ENCODE assay signal across 20 cellular contexts in the genomic region with DNA sequence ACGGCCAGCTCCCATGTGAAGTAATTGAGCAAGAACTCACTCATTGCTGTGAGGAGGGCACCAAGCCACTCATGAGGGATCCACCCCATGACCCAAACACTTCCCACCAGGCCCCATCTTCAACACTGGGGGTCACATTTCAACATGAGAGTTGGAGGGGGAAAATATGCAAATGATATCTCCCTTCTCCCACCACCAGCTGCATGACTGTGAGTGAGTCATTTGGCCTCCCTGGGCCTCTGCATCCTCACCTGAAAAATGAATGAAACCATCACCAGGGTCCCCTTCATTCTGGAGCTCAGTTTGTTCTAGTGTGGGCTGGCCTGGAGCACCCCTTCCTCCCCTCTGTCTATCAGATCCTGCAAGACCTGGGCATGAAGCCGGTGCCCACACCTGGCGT. TPM values are rescaled to one million over a fixed set of nuclear protein-coding genes. Genes with fewer than 3 reads are reported as not detected.
DNase-seq lines count a peak whose midpoint lies in the region; ATAC-seq and TF ChIP-seq lines count a peak whose summit lies in the region.
"Had no signal": no experiment of that assay in that cellular context is flagged by ENCODE, and none has a peak within 500 bp of the region (broad histone marks: within the 10 kb centered on the region; RNA-seq: fewer than 3 reads in every experiment).

No MANE protein-coding gene starts in this region.

- no peak for TF ChIP-seq CTCF in BE2C (IDR thresholded peaks at IDR 0.05; ENCODE audit: low read depth, low read length)
- no peak for TF ChIP-seq CTCF in GM23338 (conservative IDR thresholded peaks at IDR 0.05; ENCODE audit: low read depth in 2 of 2)

- H3K4me3 ChIP-seq in right cardiac atrium (ENCODE audit: low read length) (no peak overlapping the region), BE2C (ENCODE audit: low read depth, low read length) (no peak overlapping the region), GM23338 (no peak overlapping the region)
- H3K4me3 ChIP-seq: HAP-1 had no signal

- no peak overlapping the region for H3K4me2 ChIP-seq in GM23338

- H4K20me1 ChIP-seq in GM23338 (replicated peaks; ENCODE audit: insufficient read depth) = no peaks in the 10 kb centered on the region

- no peak for ATAC-seq in Right ventricle myocardium inferior
- no peak for ATAC-seq in right cardiac atrium
- no peak for ATAC-seq in GM23338
- ATAC-seq: CD8-positive, alpha-beta T cell had no signal

- H3K4me1 Mint-ChIP-seq in GM23338 = no peaks in the 10 kb centered on the region
- H3K4me1 Mint-ChIP-seq: CD4-positive, CD25-positive, alpha-beta regulatory T cell had no signal

- peaks cover 10% of the 10 kb centered on the region for H3K27me3 Mint-ChIP-seq in GM23338 (ENCODE audit: insufficient read depth, low read depth, poor library complexity)

- peak; percentile 19 for DNase-seq in DMS 273 (lab: John Stamatoyannopoulos, UW; ENCODE audit: unreplicated experiment)
- no peak for DNase-seq in DMS 273 treated with DMSO at 0.1 percent for 48 hours (lab: John Stamatoyannopoulos, UW)
- DNase-seq in Right ventricle myocardium inferior (ENCODE audit: missing footprints) = peak; percentile 14
- no peak for DNase-seq in right cardiac atrium
- DNase-seq in BE2C = no peak
- DNase-seq in GM23338 (ENCODE audit: low spot score) = no peak
- DNase-seq: AML-193; Caco-2; CD4-positive, CD25-positive, alpha-beta regulatory T cell; CD8-positive, alpha-beta T cell; DMS53; DMS79 treated with DMSO at 0.1 percent for 48 hours; GF-D8; GOT3 had no signal

- no peaks in the 10 kb centered on the region for H3K27me3 ChIP-seq in right cardiac atrium (ENCODE audit: control insufficient read depth, insufficient read depth)
- H3K27me3 ChIP-seq in BE2C = no peaks in the 10 kb centered on the region
- H3K27me3 ChIP-seq in GM23338 (ENCODE audit: insufficient read depth) = no peaks in the 10 kb centered on the region

- no peaks in the 10 kb centered on the region for H3K79me2 ChIP-seq in GM23338 (replicated peaks; ENCODE audit: insufficient read depth)

- intact Hi-C loops in Right ventricle myocardium inferior (cut with DNase I) (no loop called here), right cardiac atrium (cut with DNase I) (no loop called here)

- no peaks in the 10 kb centered on the region for H3F3A ChIP-seq in GM23338 (replicated peaks; ENCODE audit: low read depth)

- H3K9me3 ChIP-seq in right cardiac atrium (ENCODE audit: control insufficient read depth, low read length) = no peaks in the 10 kb centered on the region
- H3K9me3 ChIP-seq in BE2C = no peaks in the 10 kb centered on the region
- H3K9me3 ChIP-seq: Caco-2, HAP-1 had no signal

- H3K27ac ChIP-seq in right cardiac atrium (ENCODE audit: low read length) = no peak overlapping the region
- H3K27ac ChIP-seq in cingulate gyrus (ENCODE audit: low read depth, low read length) = peak overlapping the region; percentile 69
- H3K27ac ChIP-seq in temporal lobe (ENCODE audit: low read depth, low read length) = peak overlapping the region; percentile 40
- H3K27ac ChIP-seq in GM23338 (ENCODE audit: low read depth) = no peak overlapping the region
- H3K27ac ChIP-seq: 22Rv1, C4-2B had no signal

- H3K36me3 Mint-ChIP-seq in GM23338 (ENCODE audit: low read depth) = no peaks in the 10 kb centered on the region
- H3K36me3 Mint-ChIP-seq: CD4-positive, CD25-positive, alpha-beta regulatory T cell; CD8-positive, alpha-beta T cell had no signal

- no peaks in the 10 kb centered on the region for H3K9me3 Mint-ChIP-seq in GM23338
- H3K9me3 Mint-ChIP-seq: CD8-positive, alpha-beta T cell had no signal

- H3K4me1 ChIP-seq in right cardiac atrium (ENCODE audit: control insufficient read depth, insufficient read depth, low read length) (no peaks in the 10 kb centered on the region), BE2C (no peaks in the 10 kb centered on the region), GM23338 (ENCODE audit: insufficient read depth) (no peaks in the 10 kb centered on the region)
- H3K4me1 ChIP-seq: Caco-2 had no signal

- WGBS in right cardiac atrium = 88% methylated on average over 3 of the region's 3 CpGs

- no peaks in the 10 kb centered on the region for H3K9me2 ChIP-seq in GM23338 (ENCODE audit: insufficient read depth)

- no peak overlapping the region for H2AFZ ChIP-seq in GM23338

- H3K4me3 Mint-ChIP-seq in GM23338 = no peak overlapping the region
- H3K4me3 Mint-ChIP-seq: CD4-positive, CD25-positive, alpha-beta regulatory T cell; CD8-positive, alpha-beta T cell had no signal

- H3K36me3 ChIP-seq in BE2C (no peaks in the 10 kb centered on the region), GM23338 (ENCODE audit: insufficient read depth) (no peaks in the 10 kb centered on the region)
- H3K36me3 ChIP-seq: HAP-1 had no signal

- no peak overlapping the region for H3K27ac Mint-ChIP-seq in GM23338
- H3K27ac Mint-ChIP-seq: CD4-positive, CD25-positive, alpha-beta regulatory T cell; CD8-positive, alpha-beta T cell had no signal

TF ChIP-seq in GM23338, 12 proteins besides CTCF, POLR2A, EP300 and RAD21 (continues in another document):
- TF ChIP-seq, protein P1, sequence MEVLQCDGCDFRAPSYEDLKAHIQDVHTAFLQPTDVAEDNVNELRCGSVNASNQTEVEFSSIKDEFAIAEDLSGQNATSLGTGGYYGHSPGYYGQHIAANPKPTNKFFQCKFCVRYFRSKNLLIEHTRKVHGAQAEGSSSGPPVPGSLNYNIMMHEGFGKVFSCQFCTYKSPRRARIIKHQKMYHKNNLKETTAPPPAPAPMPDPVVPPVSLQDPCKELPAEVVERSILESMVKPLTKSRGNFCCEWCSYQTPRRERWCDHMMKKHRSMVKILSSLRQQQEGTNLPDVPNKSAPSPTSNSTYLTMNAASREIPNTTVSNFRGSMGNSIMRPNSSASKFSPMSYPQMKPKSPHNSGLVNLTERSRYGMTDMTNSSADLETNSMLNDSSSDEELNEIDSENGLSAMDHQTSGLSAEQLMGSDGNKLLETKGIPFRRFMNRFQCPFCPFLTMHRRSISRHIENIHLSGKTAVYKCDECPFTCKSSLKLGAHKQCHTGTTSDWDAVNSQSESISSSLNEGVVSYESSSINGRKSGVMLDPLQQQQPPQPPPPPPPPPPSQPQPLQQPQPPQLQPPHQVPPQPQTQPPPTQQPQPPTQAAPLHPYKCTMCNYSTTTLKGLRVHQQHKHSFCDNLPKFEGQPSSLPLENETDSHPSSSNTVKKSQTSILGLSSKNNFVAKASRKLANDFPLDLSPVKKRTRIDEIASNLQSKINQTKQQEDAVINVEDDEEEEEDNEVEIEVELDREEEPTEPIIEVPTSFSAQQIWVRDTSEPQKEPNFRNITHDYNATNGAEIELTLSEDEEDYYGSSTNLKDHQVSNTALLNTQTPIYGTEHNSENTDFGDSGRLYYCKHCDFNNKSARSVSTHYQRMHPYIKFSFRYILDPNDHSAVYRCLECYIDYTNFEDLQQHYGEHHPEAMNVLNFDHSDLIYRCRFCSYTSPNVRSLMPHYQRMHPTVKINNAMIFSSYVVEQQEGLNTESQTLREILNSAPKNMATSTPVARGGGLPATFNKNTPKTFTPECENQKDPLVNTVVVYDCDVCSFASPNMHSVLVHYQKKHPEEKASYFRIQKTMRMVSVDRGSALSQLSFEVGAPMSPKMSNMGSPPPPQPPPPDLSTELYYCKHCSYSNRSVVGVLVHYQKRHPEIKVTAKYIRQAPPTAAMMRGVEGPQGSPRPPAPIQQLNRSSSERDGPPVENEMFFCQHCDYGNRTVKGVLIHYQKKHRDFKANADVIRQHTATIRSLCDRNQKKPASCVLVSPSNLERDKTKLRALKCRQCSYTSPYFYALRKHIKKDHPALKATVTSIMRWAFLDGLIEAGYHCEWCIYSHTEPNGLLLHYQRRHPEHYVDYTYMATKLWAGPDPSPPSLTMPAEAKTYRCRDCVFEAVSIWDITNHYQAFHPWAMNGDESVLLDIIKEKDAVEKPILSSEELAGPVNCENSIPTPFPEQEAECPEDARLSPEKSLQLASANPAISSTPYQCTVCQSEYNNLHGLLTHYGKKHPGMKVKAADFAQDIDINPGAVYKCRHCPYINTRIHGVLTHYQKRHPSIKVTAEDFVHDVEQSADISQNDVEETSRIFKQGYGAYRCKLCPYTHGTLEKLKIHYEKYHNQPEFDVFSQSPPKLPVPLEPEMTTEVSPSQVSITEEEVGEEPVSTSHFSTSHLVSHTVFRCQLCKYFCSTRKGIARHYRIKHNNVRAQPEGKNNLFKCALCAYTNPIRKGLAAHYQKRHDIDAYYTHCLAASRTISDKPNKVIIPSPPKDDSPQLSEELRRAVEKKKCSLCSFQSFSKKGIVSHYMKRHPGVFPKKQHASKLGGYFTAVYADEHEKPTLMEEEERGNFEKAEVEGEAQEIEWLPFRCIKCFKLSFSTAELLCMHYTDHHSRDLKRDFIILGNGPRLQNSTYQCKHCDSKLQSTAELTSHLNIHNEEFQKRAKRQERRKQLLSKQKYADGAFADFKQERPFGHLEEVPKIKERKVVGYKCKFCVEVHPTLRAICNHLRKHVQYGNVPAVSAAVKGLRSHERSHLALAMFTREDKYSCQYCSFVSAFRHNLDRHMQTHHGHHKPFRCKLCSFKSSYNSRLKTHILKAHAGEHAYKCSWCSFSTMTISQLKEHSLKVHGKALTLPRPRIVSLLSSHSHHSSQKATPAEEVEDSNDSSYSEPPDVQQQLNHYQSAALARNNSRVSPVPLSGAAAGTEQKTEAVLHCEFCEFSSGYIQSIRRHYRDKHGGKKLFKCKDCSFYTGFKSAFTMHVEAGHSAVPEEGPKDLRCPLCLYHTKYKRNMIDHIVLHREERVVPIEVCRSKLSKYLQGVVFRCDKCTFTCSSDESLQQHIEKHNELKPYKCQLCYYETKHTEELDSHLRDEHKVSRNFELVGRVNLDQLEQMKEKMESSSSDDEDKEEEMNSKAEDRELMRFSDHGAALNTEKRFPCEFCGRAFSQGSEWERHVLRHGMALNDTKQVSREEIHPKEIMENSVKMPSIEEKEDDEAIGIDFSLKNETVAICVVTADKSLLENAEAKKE (CRISPR knock-in tag; IDR thresholded peaks at IDR 0.05) = no peak
- TF ChIP-seq STAT1 (IDR thresholded peaks at IDR 0.05; ENCODE audit: unreplicated experiment) (no peak), NANOG (IDR thresholded peaks at IDR 0.05; ENCODE audit: borderline replicate concordance) (no peak)

RNA-seq across cellular contexts. Expression of a gene that starts 6.8 kb away (rescaled TPM):
- total RNA-seq in Right ventricle myocardium inferior = 40.4 TPM
- total RNA-seq in right cardiac atrium = 10 to 100 TPM; 30.7 to 35.6 (median 32.6) TPM
- polyA plus RNA-seq in right cardiac atrium = 38.5 TPM
- total RNA-seq in temporal lobe = 10.8 TPM
- 11.4 TPM for polyA plus RNA-seq in BE2C (2012; ENCODE audit: insufficient read depth, insufficient read length, low read depth)
- total RNA-seq in GM23338 (2014; rRNA removed; shearing (Covaris generic)) = 19.9 and 27.0 TPM in 2 replicates
- polyA plus RNA-seq in GM23338 (2016; fragmentation: Nextera tagmentation; extraction: Ambion mirVana) = 14.0 and 17.3 TPM in 2 replicates

RNA-seq across cellular contexts. Expression of a gene that starts 26.2 kb away (rescaled TPM):
- total RNA-seq in Right ventricle myocardium inferior (45.3 TPM), right cardiac atrium (10 to 100 TPM; 18.7 to 63.8 (median 39.9) TPM), temporal lobe (7.4 TPM)
- polyA plus RNA-seq in right cardiac atrium (66.2 TPM), GM23338 (2016; fragmentation: Nextera tagmentation; extraction: Ambion mirVana) (3.6 and 3.9 TPM in 2 replicates)
- 0.42 TPM for polyA plus RNA-seq in BE2C (2012; ENCODE audit: insufficient read depth, insufficient read length, low read depth)
- 1.4 and 3.7 TPM in 2 replicates for total RNA-seq in GM23338 (2014; rRNA removed; shearing (Covaris generic))
- total RNA-seq: G401 had no signal

Comparison
In these comparisons a context has a peak if more than half of its experiments do, and no peak if none do; other contexts are left out.
1. DNase-seq: peak in DMS 273 (single experiment) and Right ventricle myocardium inferior (single experiment); none in DMS 273 treated with DMSO at 0.1 percent for 48 hours (single experiment), right cardiac atrium (0 of 3), BE2C (single experiment) and GM23338 (single experiment).
2. H3K27ac ChIP-seq: peak in cingulate gyrus (single experiment) and temporal lobe (single experiment); none in right cardiac atrium (single experiment) and GM23338 (single experiment).